Comparison of ENCODE assay signal across 9 cellular contexts in genomic region chr1:51690285-51690961, GRCh38.
A peak's percentile ranks its signal among the peaks of the same experiment; 100 is the strongest.
DNase-seq lines count a peak whose midpoint lies in the region; ATAC-seq and TF ChIP-seq lines count a peak whose summit lies in the region.
"Had no signal": no experiment of that assay in that cellular context is flagged by ENCODE, and none has a peak within 500 bp of the region (broad histone marks: within the 10 kb centered on the region; RNA-seq: fewer than 3 reads in every experiment).

No MANE protein-coding gene starts in this region.

- H3K36me3 ChIP-seq in breast epithelium: no peaks in the 10 kb centered on the region
- H3K36me3 ChIP-seq in SK-N-MC (ENCODE audit: insufficient read depth, low read length): no peaks in the 10 kb centered on the region
- H3K36me3 ChIP-seq in left ventricle myocardium inferior: no peaks in the 10 kb centered on the region
- H3K36me3 ChIP-seq in upper lobe of left lung: no peaks in the 10 kb centered on the region

- peak in 1 of 2 donors; percentile 64 for ATAC-seq in upper lobe of left lung (ENCODE audit: low FRiP score in 2 of 2)

- H3K4me1 ChIP-seq in breast epithelium (peaks cover 0 to 6% of the 10 kb centered on the region in 2 donors), left ventricle myocardium inferior (peaks cover 79% of the 10 kb centered on the region), upper lobe of left lung (peaks cover 10 to 33% (median 25%) of the 10 kb centered on the region in 4 donors)

- CTCF ChIA-PET in MCF 10A (lab: Yijun Ruan, JAX): interaction anchor here (0.5 to 1.5 kb wide), 6 partner anchors 14 to 206 kb away, joined by 3 to 6 read pairs (median 3); no protein-coding TSS in a partner anchor

- no peaks in the 10 kb centered on the region for H3K9me3 Mint-ChIP-seq in MCF 10A (ENCODE audit: unreplicated experiment)
- H3K9me3 Mint-ChIP-seq: activated naive CD4-positive, alpha-beta T cell treated with anti-CD3 and anti-CD28 coated beads for 36 hours had no signal

- intact Hi-C loops in MCF 10A (cut with micrococcal nuclease) (no loop called here), breast epithelium (cut with DNase I; ENCODE audit: low total_unique reads) (no loop called here), left ventricle myocardium inferior (cut with micrococcal nuclease) (no loop called here)

- H3K4me3 ChIP-seq in breast epithelium: no peak overlapping the region
- H3K4me3 ChIP-seq in SK-N-MC: no peak overlapping the region
- no peak overlapping the region for H3K4me3 ChIP-seq in left ventricle myocardium inferior
- no peak overlapping the region for H3K4me3 ChIP-seq in upper lobe of left lung

- H3K36me3 Mint-ChIP-seq in MCF 10A (ENCODE audit: insufficient read depth, unreplicated experiment): peaks cover 6% of the 10 kb centered on the region

- BruUV-seq in MCF 10A (replicated peaks; lab: Mats Ljungman, UMichigan): TSS peak; percentile 87

- peak in 2 of 4 donors; percentile 39 to 76 for TF ChIP-seq EP300 in upper lobe of left lung (IDR thresholded peaks at IDR 0.05)

- H3K27me3 ChIP-seq in breast epithelium: no peaks in the 10 kb centered on the region
- H3K27me3 ChIP-seq in left ventricle myocardium inferior (ENCODE audit: low read depth): no peaks in the 10 kb centered on the region
- no peaks in the 10 kb centered on the region for H3K27me3 ChIP-seq in upper lobe of left lung

- no peak for TF ChIP-seq CTCF in MCF 10A (IDR thresholded peaks at IDR 0.05; ENCODE audit: unreplicated experiment)
- TF ChIP-seq CTCF in breast epithelium (IDR thresholded peaks at IDR 0.05): no peak
- TF ChIP-seq CTCF in left ventricle myocardium inferior (IDR thresholded peaks at IDR 0.05; ENCODE audit: borderline replicate concordance): no peak
- no peak for TF ChIP-seq CTCF in upper lobe of left lung (IDR thresholded peaks at IDR 0.05)

- H3K27me3 Mint-ChIP-seq in MCF 10A (ENCODE audit: insufficient read depth, unreplicated experiment): no peaks in the 10 kb centered on the region

- H3K27ac ChIP-seq in breast epithelium (peak overlapping the region in 1 of 2 donors; percentile 4), SK-N-MC (peak overlapping the region; percentile 96), left ventricle myocardium inferior (replicated peaks) (peak overlapping the region; percentile 64), upper lobe of left lung (peak overlapping the region in 3 of 4 donors; percentile 9 to 61 (median 27))

- peaks cover 51% of the 10 kb centered on the region for H3K4me1 Mint-ChIP-seq in MCF 10A (ENCODE audit: insufficient read depth, unreplicated experiment)

- H3K9me3 ChIP-seq in breast epithelium: no peaks in the 10 kb centered on the region
- no peaks in the 10 kb centered on the region for H3K9me3 ChIP-seq in SK-N-MC (ENCODE audit: low read depth, low read length)
- H3K9me3 ChIP-seq in left ventricle myocardium inferior (replicated peaks): no peaks in the 10 kb centered on the region
- no peaks in the 10 kb centered on the region for H3K9me3 ChIP-seq in upper lobe of left lung

- peak; percentile 95 for DNase-seq in MCF 10A (ENCODE audit: unreplicated experiment)
- DNase-seq in breast epithelium (ENCODE audit: low spot score in 2 of 2): no peak
- DNase-seq in SK-N-MC (ENCODE audit: low read depth, low spot score): no peak
- no peak for DNase-seq in left ventricle myocardium inferior
- peak in 1 of 2 donors; percentile 38 for DNase-seq in upper lobe of left lung
- no peak for DNase-seq in T-helper 9 cell
- no peak for DNase-seq in stimulated activated CD8-positive, alpha-beta memory T cell treated with anti-CD3 and anti-CD28 coated beads, Interleukin-4, amount 100 ng/mL, for 48 hours
- no peak for DNase-seq in nucleus accumbens (lab: John Stamatoyannopoulos, UW)
- DNase-seq: activated naive CD4-positive, alpha-beta T cell treated with anti-CD3 and anti-CD28 coated beads for 36 hours had no signal

- H3K4me3 Mint-ChIP-seq in MCF 10A (ENCODE audit: unreplicated experiment): peak overlapping the region; percentile 26
- H3K4me3 Mint-ChIP-seq: activated naive CD4-positive, alpha-beta T cell treated with anti-CD3 and anti-CD28 coated beads for 36 hours had no signal

- H3K27ac Mint-ChIP-seq in MCF 10A (ENCODE audit: low read depth, unreplicated experiment): peak overlapping the region; percentile 68
- H3K27ac Mint-ChIP-seq: activated naive CD4-positive, alpha-beta T cell treated with anti-CD3 and anti-CD28 coated beads for 36 hours had no signal

- WGBS in upper lobe of left lung, 2 donors: 23 to 40% methylated on average over 3 of the region's 3 CpGs

- no peak for TF ChIP-seq POLR2A in breast epithelium (IDR thresholded peaks at IDR 0.05)
- no peak for TF ChIP-seq POLR2A in upper lobe of left lung (IDR thresholded peaks at IDR 0.05)

- H3K9ac ChIP-seq in SK-N-MC (ENCODE audit: insufficient read length): no peak overlapping the region

- POLR2A ChIA-PET in MCF 10A (lab: Yijun Ruan, JAX): interaction anchor here (0.6 to 6.5 kb wide), 26 partner anchors 9 to 172 kb away, joined by 3 to 92 read pairs (median 4); partner anchors contain the start of gene OSBPL9
